21 cellular contexts compared by ENCODE assay signal in the genomic region with DNA sequence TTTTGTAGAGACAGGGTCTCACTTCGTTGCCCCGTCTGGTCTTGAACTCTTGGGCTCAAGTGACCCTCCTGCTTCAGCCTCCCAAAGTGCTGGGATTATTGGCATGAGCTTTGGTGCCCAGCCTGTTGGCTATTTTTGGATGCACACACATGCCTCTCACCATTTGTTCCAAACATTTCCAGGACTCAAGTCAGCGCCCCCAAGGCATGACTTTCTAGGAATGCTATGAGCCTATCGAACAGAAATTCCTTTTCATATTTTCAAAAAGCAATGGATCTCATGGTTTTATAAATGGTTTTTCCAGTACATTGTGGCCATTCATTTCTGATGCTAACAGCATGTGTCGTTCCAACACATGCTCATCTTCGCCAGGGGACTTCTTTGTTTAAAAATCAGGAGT.
"Had no signal": no experiment of that assay in that cellular context is flagged by ENCODE, and none has a peak within 500 bp of the region (broad histone marks: within the 10 kb centered on the region; RNA-seq: fewer than 3 reads in every experiment).

No MANE protein-coding gene starts in this region.

- DNase-seq: activated CD4-positive, alpha-beta memory T cell treated with anti-CD3 and anti-CD28 coated beads for 36 hours; activated CD4-positive, alpha-beta T cell treated with anti-CD3 and anti-CD28 coated beads, Interleukin-2, amount 10 ng/mL, durations not matched to agents 7 days and 5 days; activated CD4-positive, CD25-positive, alpha-beta regulatory T cell; activated CD8-positive, alpha-beta memory T cell treated with anti-CD3 and anti-CD28 coated beads for 24 hours; activated gamma-delta T cell; activated naive CD4-positive, alpha-beta T cell treated with anti-CD3 and anti-CD28 coated beads for 36 hours; activated T-cell treated with anti-CD3 and anti-CD28 coated beads, Interleukin-2, amount 50 U/mL, for 4 hours; amygdala; KG1; NCI-H1105; NCI-H1436; NCI-H1694 treated with DMSO at 0.1 percent for 48 hours; NCI-H2029 treated with DMSO at 0.1 percent for 48 hours; NCI-H510A treated with DMSO at 0.1 percent for 48 hours; NCI-H69; SHP77 treated with DMSO at 0.1 percent for 48 hours; T-cell; T-helper 2 cell; T1000 had no signal

- H3K27ac ChIP-seq: VCaP had no signal

- ATAC-seq: activated T-cell treated with anti-CD3 and anti-CD28 coated beads, Interleukin-2, amount 50 U/mL, for 4 hours; activated T-helper 17 cell treated with anti-CD3 and anti-CD28 coated beads, Interleukin-2, amount 50 U/mL, for 72 hours; T-cell had no signal
